8 cellular contexts compared by ENCODE assay signal in the genomic region with DNA sequence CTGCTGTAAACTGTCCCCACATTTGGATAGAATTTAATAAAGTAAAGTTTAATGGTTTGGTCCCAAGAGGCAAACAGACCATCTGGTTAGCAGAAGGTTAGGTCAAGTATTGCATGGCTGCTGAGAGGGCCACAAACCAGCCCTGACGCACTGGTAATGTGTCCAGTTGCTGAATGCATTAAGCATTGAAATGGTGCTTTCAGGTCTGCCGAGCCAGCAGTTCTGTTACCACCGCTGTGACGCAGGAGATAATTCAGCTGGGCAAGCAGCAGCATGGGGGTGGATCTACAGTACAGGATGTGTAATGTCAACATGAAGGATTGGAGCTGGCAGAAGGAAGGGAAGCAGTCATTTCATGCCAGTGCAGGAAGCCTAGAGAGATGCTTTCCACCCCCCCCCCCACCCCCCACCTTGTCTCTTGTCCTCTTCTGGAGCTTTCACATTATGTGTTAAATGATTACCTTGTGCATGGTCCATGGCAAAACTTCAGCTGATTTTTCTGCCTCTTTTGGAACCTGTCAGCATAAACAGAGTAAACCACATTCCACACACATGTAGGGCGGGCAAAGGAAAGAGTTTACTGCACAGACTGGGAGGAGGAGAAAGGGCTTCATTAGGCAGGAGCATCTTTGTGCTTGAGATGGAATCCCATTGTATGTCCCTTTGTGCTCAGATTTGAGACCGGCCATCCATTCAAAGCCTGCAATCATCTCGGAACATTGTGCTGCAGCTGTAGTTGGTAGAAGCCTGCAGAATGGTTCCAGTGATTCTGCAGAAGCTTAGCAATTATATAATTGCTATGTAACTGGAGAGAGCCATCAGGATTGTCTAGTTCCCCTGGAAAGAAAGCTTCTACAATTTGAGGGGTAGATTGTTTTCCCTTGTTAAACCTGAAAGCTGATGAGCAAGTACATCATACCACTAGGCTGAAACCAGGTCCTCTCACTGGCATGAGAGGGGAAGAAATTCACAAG. TPM values are rescaled to one million over a fixed set of nuclear protein-coding genes. Genes with fewer than 3 reads are reported as not detected.
DNase-seq lines count a peak whose midpoint lies in the region; ATAC-seq and TF ChIP-seq lines count a peak whose summit lies in the region.

No MANE protein-coding gene starts in this region.

- H3K36me3 ChIP-seq in esophagus muscularis mucosa = no peaks in the 10 kb centered on the region
- no peaks in the 10 kb centered on the region for H3K36me3 ChIP-seq in CD8-positive, alpha-beta T cell (ENCODE audit: insufficient read depth, low read length)

- peak overlapping the region; percentile 54 to 83 (median 74) for H3K27ac ChIP-seq in esophagus muscularis mucosa (replicated peaks in 1 of 4)
- H3K27ac ChIP-seq in CD8-positive, alpha-beta T cell (ENCODE audit: low read depth, low read length) = no peak overlapping the region

- WGBS in esophagus muscularis mucosa = 24% methylated on average over 7 of the region's 7 CpGs

- DNase-seq in DMS 273 (lab: John Stamatoyannopoulos, UW; ENCODE audit: unreplicated experiment) (peak; percentile 88), NCI-H524 treated with DMSO at 0.1 percent for 48 hours (lab: John Stamatoyannopoulos, UW) (peak; percentile 62), esophagus muscularis mucosa (ENCODE audit: extremely low spot score) (no peak), myocyte (ENCODE audit: low read depth) (peak; percentile 51), 8988T (no peak), NCI-H1048 (lab: John Stamatoyannopoulos, UW) (no peak)
- no peak for DNase-seq in CD8-positive, alpha-beta T cell

- no peak overlapping the region for H3K27ac Mint-ChIP-seq in CD8-positive, alpha-beta T cell

- TF ChIP-seq POLR2A in esophagus muscularis mucosa (IDR thresholded peaks at IDR 0.05; ENCODE audit: low read depth) = no peak

- TF ChIP-seq EP300 in esophagus muscularis mucosa (IDR thresholded peaks at IDR 0.05) = no peak

- TF ChIP-seq CTCF in esophagus muscularis mucosa (IDR thresholded peaks at IDR 0.05) = no peak
- TF ChIP-seq CTCF in CD8-positive, alpha-beta T cell (IDR thresholded peaks at IDR 0.05) = no peak

- H3K36me3 Mint-ChIP-seq in CD8-positive, alpha-beta T cell = no peaks in the 10 kb centered on the region

- intact Hi-C loops in esophagus muscularis mucosa (cut with DNase I) = no loop called here
- intact Hi-C loops in CD8-positive, alpha-beta T cell (cut with DNase I, micrococcal nuclease) = no loop called here

- no peaks in the 10 kb centered on the region for H3K27me3 ChIP-seq in esophagus muscularis mucosa
- H3K27me3 ChIP-seq in CD8-positive, alpha-beta T cell (ENCODE audit: insufficient read depth, low read length) = no peaks in the 10 kb centered on the region

- no peak for ATAC-seq in GM21717 (IDR thresholded peaks at IDR 0.05; ENCODE audit: unreplicated experiment)
- no peak for ATAC-seq in CD8-positive, alpha-beta T cell

- POLR2A ChIA-PET in CD8-positive, alpha-beta T cell (lab: Charles Lee) = no interaction called here

- no peak overlapping the region for H3K4me3 Mint-ChIP-seq in CD8-positive, alpha-beta T cell

- H3K4me3 ChIP-seq in esophagus muscularis mucosa = no peak overlapping the region
- H3K4me3 ChIP-seq in CD8-positive, alpha-beta T cell (ENCODE audit: low read depth, low read length) = no peak overlapping the region

- H3K9me3 Mint-ChIP-seq in CD8-positive, alpha-beta T cell = no peaks in the 10 kb centered on the region

- H3K4me1 Mint-ChIP-seq in CD8-positive, alpha-beta T cell (ENCODE audit: low read depth) = no peaks in the 10 kb centered on the region

- peaks cover 71 to 95% (median 88%) of the 10 kb centered on the region in 4 donors for H3K4me1 ChIP-seq in esophagus muscularis mucosa
- no peaks in the 10 kb centered on the region for H3K4me1 ChIP-seq in CD8-positive, alpha-beta T cell (ENCODE audit: insufficient read depth, low read length)

- H3K9me3 ChIP-seq in esophagus muscularis mucosa = no peaks in the 10 kb centered on the region
- no peaks in the 10 kb centered on the region for H3K9me3 ChIP-seq in CD8-positive, alpha-beta T cell (ENCODE audit: low read length)

- CTCF ChIA-PET in CD8-positive, alpha-beta T cell (lab: Charles Lee) = no interaction called here

- no peaks in the 10 kb centered on the region for H3K27me3 Mint-ChIP-seq in CD8-positive, alpha-beta T cell (ENCODE audit: low read depth)

RNA-seq across cellular contexts. Expression of a gene that starts 16.3 kb away (rescaled TPM):
- total RNA-seq in esophagus muscularis mucosa (10 to 100 TPM; 24.5 to 38.6 (median 34.6) TPM), myocyte (10.8 and 14.7 TPM in 2 replicates)
- 7.1 TPM for polyA plus RNA-seq in myocyte (2012)
- not detected for total RNA-seq in CD8-positive, alpha-beta T cell

Comparison
In these comparisons a context has a peak if more than half of its experiments do, and no peak if none do; other contexts are left out.
1. DNase-seq: peak in DMS 273 (single experiment), NCI-H524 treated with DMSO at 0.1 percent for 48 hours (single experiment) and myocyte (single experiment); none in esophagus muscularis mucosa (single experiment), 8988T (single experiment), CD8-positive, alpha-beta T cell (0 of 7) and NCI-H1048 (single experiment).
2. RNA of a gene that starts 16.3 kb away (total RNA-seq): 24.5 to 38.6 TPM in esophagus muscularis mucosa and 10.8 to 14.7 TPM in myocyte; not detected in CD8-positive, alpha-beta T cell; every median in the first group is over 10 times any median in the second.